In genomic region chr1:151399890-151400235, GRCh38 we compare ENCODE assay signal across 8 cellular contexts. TPM values are rescaled to one million over a fixed set of nuclear protein-coding genes. Genes with fewer than 3 reads are reported as not detected.
DNase-seq lines count a peak whose midpoint lies in the region; ATAC-seq and TF ChIP-seq lines count a peak whose summit lies in the region.

No MANE protein-coding gene starts in this region.

- peaks cover 0 to 24% (median 12%) of the 10 kb centered on the region in 3 donors for H3K4me1 ChIP-seq in esophagus squamous epithelium

- H3K4me1 Mint-ChIP-seq in natural killer cell treated with Interleukin-12 subunit alpha and Interleukin-12 subunit beta and Interleukin-15 and Interleukin-18, amount 100 ng/mL, for 72 hours (ENCODE audit: low read depth in 2 of 2): peaks cover 30 to 46% of the 10 kb centered on the region in 2 donors

- H3K4me3 ChIP-seq in WI38 (ENCODE audit: low read depth, low read length): peak overlapping the region; percentile 96
- H3K4me3 ChIP-seq in esophagus squamous epithelium: peak overlapping the region; percentile 54 to 97 (median 75)

- intact Hi-C loops in esophagus squamous epithelium (cut with DNase I): no loop called here

- H3K9me3 ChIP-seq in esophagus squamous epithelium: no peaks in the 10 kb centered on the region

- TF ChIP-seq CTCF in WI38 (IDR thresholded peaks at IDR 0.05; ENCODE audit: low read depth, low read length): no peak
- no peak for TF ChIP-seq CTCF in esophagus squamous epithelium (IDR thresholded peaks at IDR 0.05)

- H3K36me3 Mint-ChIP-seq in natural killer cell treated with Interleukin-12 subunit alpha and Interleukin-12 subunit beta and Interleukin-15 and Interleukin-18, amount 100 ng/mL, for 72 hours: peaks cover 45% of the 10 kb centered on the region

- no peak for TF ChIP-seq POLR2A in esophagus squamous epithelium (IDR thresholded peaks at IDR 0.05)

- no peaks in the 10 kb centered on the region for H3K27me3 Mint-ChIP-seq in natural killer cell treated with Interleukin-12 subunit alpha and Interleukin-12 subunit beta and Interleukin-15 and Interleukin-18, amount 100 ng/mL, for 72 hours

- peak; percentile 6 for ATAC-seq in HG02571 (IDR thresholded peaks at IDR 0.05; ENCODE audit: unreplicated experiment)
- peak; percentile 26 to 59 for ATAC-seq in natural killer cell treated with Interleukin-12 subunit alpha and Interleukin-12 subunit beta and Interleukin-15 and Interleukin-18, amount 100 ng/mL, for 72 hours

- no peaks in the 10 kb centered on the region for H3K9me3 Mint-ChIP-seq in natural killer cell treated with Interleukin-12 subunit alpha and Interleukin-12 subunit beta and Interleukin-15 and Interleukin-18, amount 100 ng/mL, for 72 hours

- H3K27ac Mint-ChIP-seq in natural killer cell treated with Interleukin-12 subunit alpha and Interleukin-12 subunit beta and Interleukin-15 and Interleukin-18, amount 100 ng/mL, for 72 hours: peak overlapping the region; percentile 99 to 100

- peak; percentile 14 for DNase-seq in CD1c-positive myeloid dendritic cell (ENCODE audit: extremely low spot score)
- DNase-seq in esophagus squamous epithelium (lab: John Stamatoyannopoulos, UW): no peak
- no peak for DNase-seq in natural killer cell treated with Interleukin-12 subunit alpha and Interleukin-12 subunit beta and Interleukin-15 and Interleukin-18, amount 100 ng/mL, for 72 hours (ENCODE audit: low spot score)
- no peak for DNase-seq in medulla oblongata (ENCODE audit: extremely low spot score)
- DNase-seq in NOMO-1 treated with dmso at 0.1 percent for 144 hours (lab: John Stamatoyannopoulos, UW; ENCODE audit: unreplicated experiment): no peak
- no peak for DNase-seq in GDM1 (lab: John Stamatoyannopoulos, UW)

- peaks cover 1 to 44% (median 21%) of the 10 kb centered on the region in 3 donors for H3K36me3 ChIP-seq in esophagus squamous epithelium

- peak overlapping the region; percentile 100 for H3K4me3 Mint-ChIP-seq in natural killer cell treated with Interleukin-12 subunit alpha and Interleukin-12 subunit beta and Interleukin-15 and Interleukin-18, amount 100 ng/mL, for 72 hours

- peak overlapping the region; percentile 85 to 97 (median 90) for H3K27ac ChIP-seq in esophagus squamous epithelium

- no peaks in the 10 kb centered on the region for H3K27me3 ChIP-seq in esophagus squamous epithelium

- 0 to 3% methylated on average over 6 to 16 of the region's 19 CpGs for WGBS in esophagus squamous epithelium, 2 donors

RNA-seq across cellular contexts. Expression of gene PSMB4, which starts 0.5 kb away (rescaled TPM):
- 100 to 1,000 TPM; 114 to 203 (median 186) TPM for total RNA-seq in esophagus squamous epithelium
- 100 to 1,000 TPM; 375 to 427 TPM for total RNA-seq in natural killer cell treated with Interleukin-12 subunit alpha and Interleukin-12 subunit beta and Interleukin-15 and Interleukin-18, amount 100 ng/mL, for 72 hours

RNA-seq across cellular contexts. Expression of gene SELENBP1, which starts 27.4 kb away (rescaled TPM):
- total RNA-seq in esophagus squamous epithelium: 10 to 100 TPM in 3 of 4 donors, 1 to 10 TPM in 1; 6.3 to 38.3 (median 28.3) TPM
- total RNA-seq in natural killer cell treated with Interleukin-12 subunit alpha and Interleukin-12 subunit beta and Interleukin-15 and Interleukin-18, amount 100 ng/mL, for 72 hours: not detected

RNA-seq across cellular contexts. Expression of gene RFX5, which starts 52.8 kb away (rescaled TPM):
- total RNA-seq in esophagus squamous epithelium: 10 to 100 TPM; 13.2 to 59.6 (median 24.5) TPM
- total RNA-seq in natural killer cell treated with Interleukin-12 subunit alpha and Interleukin-12 subunit beta and Interleukin-15 and Interleukin-18, amount 100 ng/mL, for 72 hours: 10 to 100 TPM; 40.3 to 95.4 TPM

RNA-seq across cellular contexts. Expression of gene POGZ, which starts 59.4 kb away (rescaled TPM):
- 10 to 100 TPM; 16.1 to 45.6 (median 30.4) TPM for total RNA-seq in esophagus squamous epithelium
- total RNA-seq in natural killer cell treated with Interleukin-12 subunit alpha and Interleukin-12 subunit beta and Interleukin-15 and Interleukin-18, amount 100 ng/mL, for 72 hours: 100 to 1,000 TPM in 1 of 2 donors, 10 to 100 TPM in 1; 74.9 to 127 TPM

Comparison
In these comparisons a context has a peak if more than half of its experiments do, and no peak if none do; other contexts are left out.
1. RNA of gene SELENBP1, which starts 27.4 kb away (total RNA-seq): 6.3 to 38.3 TPM in esophagus squamous epithelium; not detected in natural killer cell treated with Interleukin-12 subunit alpha and Interleukin-12 subunit beta and Interleukin-15 and Interleukin-18, amount 100 ng/mL, for 72 hours; every median in the first group is over 4 times any median in the second.